Comparison of ENCODE assay signal across 8 cellular contexts in the genomic region with DNA sequence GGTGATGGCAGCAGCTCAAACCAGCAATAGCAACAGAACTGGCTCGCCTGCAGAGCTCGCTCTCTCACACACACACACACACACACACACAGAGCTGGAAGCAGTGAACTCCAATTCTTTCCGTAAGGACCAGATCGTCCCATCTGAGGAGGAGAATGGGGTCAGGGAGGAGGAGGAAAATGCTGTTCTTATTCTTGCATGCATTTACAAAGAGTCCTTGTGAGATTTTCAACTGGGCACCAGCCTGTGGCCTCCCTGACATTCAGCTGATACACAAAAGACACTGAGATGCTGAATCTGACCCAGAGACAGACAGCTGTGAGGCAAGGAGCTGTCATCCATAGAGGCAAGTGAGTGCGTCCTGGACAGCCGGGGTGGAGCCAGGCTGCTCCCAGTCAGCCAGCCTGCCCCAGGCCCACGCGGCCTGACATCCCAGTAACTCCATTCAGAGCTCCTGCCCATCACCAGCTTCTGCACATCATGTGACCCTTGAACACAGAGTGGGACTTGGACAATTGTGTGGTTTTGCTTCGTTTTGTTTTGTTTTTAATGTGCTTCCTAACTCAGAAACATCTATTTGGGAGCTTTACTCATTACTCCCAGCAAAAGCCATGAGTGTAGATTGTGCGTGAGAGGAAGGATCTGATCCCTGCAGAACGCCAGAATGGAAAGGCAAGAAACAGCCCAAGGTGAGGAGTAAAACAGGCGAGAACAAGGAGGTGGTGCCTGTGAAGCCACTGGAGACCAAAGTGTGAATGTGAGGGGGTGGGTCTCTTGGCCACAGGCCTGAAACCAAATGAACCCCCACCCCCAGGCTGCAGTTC. TPM values are rescaled to one million over a fixed set of nuclear protein-coding genes. Genes with fewer than 3 reads are reported as not detected.
A peak's percentile ranks its signal among the peaks of the same experiment; 100 is the strongest.
DNase-seq lines count a peak whose midpoint lies in the region; ATAC-seq, FAIRE-seq and TF ChIP-seq lines count a peak whose summit lies in the region.

No MANE protein-coding gene starts in this region.

- DNase-seq in HepG2 (ENCODE audit: low spot score) (no peak), right lobe of liver (no peak), myocyte (ENCODE audit: low read depth) (peak; percentile 35), aorta (no peak), NCI-H1694 (lab: John Stamatoyannopoulos, UW) (no peak)

- peaks cover 57% of the 10 kb centered on the region for H3K4me1 Mint-ChIP-seq in dendritic cell treated with granulocyte-macrophage colony-stimulating factor and Interleukin-4, amounts not matched to agents 40 ng/mL and 50 ng/mL, for 4 days (ENCODE audit: low read depth)

- intact Hi-C loops in HepG2 (cut with micrococcal nuclease; ENCODE audit: unreplicated experiment) (no loop called here), right lobe of liver (cut with DNase I) (no loop called here), aorta (cut with DNase I) (no loop called here)
- intact Hi-C loops in dendritic cell treated with granulocyte-macrophage colony-stimulating factor and Interleukin-4, amounts not matched to agents 40 ng/mL and 50 ng/mL, for 4 days (cut with micrococcal nuclease) = no loop called here

- POLR2A ChIA-PET in HepG2 (lab: Yijun Ruan, JAX) = interaction anchor here (0.8 to 1.0 kb wide), 2 partner anchors 24 to 44 kb away, joined by 3 to 5 read pairs; no protein-coding TSS in a partner anchor

- peaks cover 42% of the 10 kb centered on the region for H3K36me3 Mint-ChIP-seq in dendritic cell treated with granulocyte-macrophage colony-stimulating factor and Interleukin-4, amounts not matched to agents 40 ng/mL and 50 ng/mL, for 4 days (ENCODE audit: low read depth)

- no peak for FAIRE-seq in HepG2 (lab: Jason Lieb, UNC)

- no peak overlapping the region for H2AFZ ChIP-seq in HepG2 (ENCODE audit: low read length)

- H3K9me3 Mint-ChIP-seq in dendritic cell treated with granulocyte-macrophage colony-stimulating factor and Interleukin-4, amounts not matched to agents 40 ng/mL and 50 ng/mL, for 4 days = no peaks in the 10 kb centered on the region

- H3K4me1 ChIP-seq in HepG2 (ENCODE audit: insufficient read depth, low read length) = peaks cover 28% of the 10 kb centered on the region
- H3K4me1 ChIP-seq in right lobe of liver = peaks cover 0 to 5% (median 2%) of the 10 kb centered on the region in 4 donors
- H3K4me1 ChIP-seq in aorta (ENCODE audit: control insufficient read depth in 1 of 2, insufficient read depth in 2 of 2, low read length in 2 of 2) = no peaks in the 10 kb centered on the region

- H3K27me3 ChIP-seq in HepG2 (ENCODE audit: control insufficient read depth in 1 of 2, insufficient read depth in 2 of 2, low read length in 2 of 2) (peaks cover 0 to 8% of the 10 kb centered on the region in 2 experiments; a peak in 1 of 5 replicates), right lobe of liver (no peaks in the 10 kb centered on the region), aorta (ENCODE audit: control insufficient read depth in 1 of 2, insufficient read depth in 2 of 2, low read length in 1 of 2) (no peaks in the 10 kb centered on the region)

- peaks cover 3% of the 10 kb centered on the region for H3K79me2 ChIP-seq in HepG2 (ENCODE audit: insufficient read depth, low read length)

- peaks cover 11% of the 10 kb centered on the region; the same call in 1 of the 2 replicates for H4K20me1 ChIP-seq in HepG2 (ENCODE audit: insufficient read depth, low read length)

- no peak overlapping the region for H3K27ac ChIP-seq in HepG2 (ENCODE audit: extremely low read length, insufficient read depth, low read length)
- no peak overlapping the region for H3K27ac ChIP-seq in right lobe of liver
- no peak overlapping the region for H3K27ac ChIP-seq in aorta (ENCODE audit: low read depth in 1 of 2, low read length in 2 of 2)

- H3K4me3 Mint-ChIP-seq in dendritic cell treated with granulocyte-macrophage colony-stimulating factor and Interleukin-4, amounts not matched to agents 40 ng/mL and 50 ng/mL, for 4 days = peak overlapping the region; percentile 93

- TF ChIP-seq CTCF in HepG2 (CRISPR knock-in tag; IDR thresholded peaks at IDR 0.05) (no peak), right lobe of liver (IDR thresholded peaks at IDR 0.05) (no peak)

- H3K4me2 ChIP-seq in HepG2 (ENCODE audit: low read depth, low read length) = peak overlapping the region; percentile 98; the same call in 1 of the 2 replicates

- no peak for TF ChIP-seq POLR2A in HepG2 (IDR thresholded peaks at IDR 0.05; ENCODE audit: insufficient read depth in 1 of 2, low read depth in 2 of 2, low read length in 2 of 2)
- no peak for TF ChIP-seq POLR2A in right lobe of liver (IDR thresholded peaks at IDR 0.05)

- TF ChIP-seq EP300 in HepG2 (IDR thresholded peaks at IDR 0.05; ENCODE audit: low read depth in 2 of 2, low read length in 2 of 2) = no peak
- no peak for TF ChIP-seq EP300 in HepG2 (CRISPR knock-in tag; IDR thresholded peaks at IDR 0.05; ENCODE audit: borderline replicate concordance)

- H3K27me3 Mint-ChIP-seq in dendritic cell treated with granulocyte-macrophage colony-stimulating factor and Interleukin-4, amounts not matched to agents 40 ng/mL and 50 ng/mL, for 4 days = peaks cover 2% of the 10 kb centered on the region

- H3K9me3 ChIP-seq in HepG2 (ENCODE audit: low read length) (no peaks in the 10 kb centered on the region), right lobe of liver (no peaks in the 10 kb centered on the region), aorta (ENCODE audit: control insufficient read depth, low read length) (no peaks in the 10 kb centered on the region)

- H3K36me3 ChIP-seq in HepG2 (replicated peaks in 1 of 2; ENCODE audit: control insufficient read depth in 1 of 2, insufficient read depth in 2 of 2, low read length in 2 of 2) (peaks cover 2 to 18% of the 10 kb centered on the region in 2 experiments), right lobe of liver (peaks cover 0 to 40% (median 0%) of the 10 kb centered on the region in 4 donors), aorta (ENCODE audit: control insufficient read depth in 1 of 2, insufficient read depth in 2 of 2, low read length in 1 of 2) (no peaks in the 10 kb centered on the region)

- no TSS peak for BruUV-seq in HepG2 (replicated peaks; lab: Mats Ljungman, UMichigan)

- CTCF ChIA-PET in HepG2 (lab: Yijun Ruan, JAX; ENCODE audit: low intra/inter-chr PET ratio, low total read pairs) = no interaction called here

- peak overlapping the region; percentile 92 for H3K27ac Mint-ChIP-seq in dendritic cell treated with granulocyte-macrophage colony-stimulating factor and Interleukin-4, amounts not matched to agents 40 ng/mL and 50 ng/mL, for 4 days

- 86% methylated on average over 11 of the region's 12 CpGs for WGBS in HepG2 (ENCODE audit: low lambda C conversion rate)
- WGBS in right lobe of liver (ENCODE audit: insufficient coverage, low coverage, low lambda C conversion rate, missing lambda C conversion rate) = 63% methylated on average over 8 of the region's 12 CpGs
- 67 to 73% methylated on average over 12 of the region's 12 CpGs for WGBS in aorta, 2 donors

- no peak for TF ChIP-seq RAD21 in HepG2 (CRISPR knock-in tag; IDR thresholded peaks at IDR 0.05)

- peak overlapping the region in 1 of 3 experiments; percentile 89; a peak in 1 of 6 replicates for H3K4me3 ChIP-seq in HepG2 (replicated peaks in 1 of 3; ENCODE audit: insufficient read depth in 1 of 3, low read depth in 2 of 3, low read length in 3 of 3)
- peak overlapping the region in 1 of 3 donors; percentile 5 for H3K4me3 ChIP-seq in right lobe of liver
- H3K4me3 ChIP-seq in aorta (ENCODE audit: low read length in 2 of 2) = no peak overlapping the region

- ATAC-seq in HepG2 (no peak), right lobe of liver (no peak), aorta (ENCODE audit: low FRiP score) (peak; percentile 42), GM21737 (IDR thresholded peaks at IDR 0.05; ENCODE audit: unreplicated experiment) (no peak), esophagus mucosa (no peak)

- H3K9ac ChIP-seq in HepG2 (ENCODE audit: insufficient read depth, low read depth, low read length) = peak overlapping the region; percentile 1; the same call in 1 of the 2 replicates

- in situ Hi-C loops in HepG2 (cut with HindIII; ENCODE audit: extremely low pct_ligation_motif_present, low pct_unique_long_range_greater_than_20kb) = no loop called here

RNA-seq across cellular contexts. Expression of a gene that starts 2.1 kb away (rescaled TPM):
- 7.2 and 9.8 TPM in 2 replicates for total RNA-seq in HepG2 (2016; rRNA removed; fragmentation: Illumina TruSeq; extraction: Trizol)
- 0.61 and 0.71 TPM in 2 replicates for total RNA-seq in HepG2 (2016; cell fraction: cytosol; rRNA removed; fragmentation: Illumina TruSeq; extraction: Trizol; ENCODE audit: low read depth)
- 7.0 and 8.5 TPM in 2 replicates for total RNA-seq in HepG2 (2016; cell fraction: insoluble cytoplasmic fraction; rRNA removed; fragmentation: Illumina TruSeq; extraction: Trizol)
- 2.7 and 2.9 TPM in 2 replicates for total RNA-seq in HepG2 (2016; cell fraction: membrane; rRNA removed; fragmentation: Illumina TruSeq; extraction: Trizol)
- 2.9 and 4.3 TPM in 2 replicates for total RNA-seq in HepG2 (2016; cell fraction: nucleus; rRNA removed; fragmentation: Illumina TruSeq; extraction: Trizol)
- polyA plus RNA-seq in HepG2 (2011; rRNA removed) = 32.5 and 36.7 TPM in 2 replicates
- polyA plus RNA-seq in HepG2 (2011; cell fraction: cytosol; rRNA removed) = 23.5 and 30.7 TPM in 2 replicates
- 9.8 and 12.8 TPM in 2 replicates for polyA plus RNA-seq in HepG2 (2011; cell fraction: nucleus; rRNA removed)
- 6.6 and 9.0 TPM in 2 replicates for polyA plus RNA-seq in HepG2 (2012)
- polyA plus RNA-seq in HepG2 (2016; cell fraction: cytosol; fragmentation: Illumina TruSeq; extraction: Trizol; ENCODE audit: low read depth) = 0.33 and 0.35 TPM in 2 replicates
- 8.7 and 10.9 TPM in 2 replicates for polyA plus RNA-seq in HepG2 (2016; cell fraction: insoluble cytoplasmic fraction; fragmentation: Illumina TruSeq; extraction: Trizol; ENCODE audit: low read depth)
- 1.5 and 1.6 TPM in 2 replicates for polyA plus RNA-seq in HepG2 (2016; cell fraction: membrane; fragmentation: Illumina TruSeq; extraction: Trizol; ENCODE audit: low read depth)
- 5.0 and 5.4 TPM in 2 replicates for polyA plus RNA-seq in HepG2 (2016; cell fraction: nucleus; fragmentation: Illumina TruSeq; extraction: Trizol; ENCODE audit: insufficient read depth, low read depth)
- polyA minus RNA-seq in HepG2 (2011; rRNA and poly(A)+ RNA removed; ENCODE audit: low replicate concordance) = 0.21 and 49.0 TPM in 2 replicates
- 29.2 and 32.6 TPM in 2 replicates for polyA minus RNA-seq in HepG2 (2011; cell fraction: cytosol; rRNA and poly(A)+ RNA removed)
- 13.3 and 18.3 TPM in 2 replicates for polyA minus RNA-seq in HepG2 (2011; cell fraction: nucleus; rRNA and poly(A)+ RNA removed)
- total RNA-seq in right lobe of liver = 10 to 100 TPM in 1 of 6 experiments, 1 to 10 TPM in 5; 1.8 to 19.0 (median 4.6) TPM
- 3.8 and 4.3 TPM in 2 replicates for total RNA-seq in myocyte
- 1.6 TPM for polyA plus RNA-seq in myocyte (2012)
- 10 to 100 TPM; 11.5 to 14.5 TPM for total RNA-seq in aorta
- 1 to 10 TPM; 4.9 to 5.4 TPM for polyA plus RNA-seq in aorta
- 8.4 TPM for total RNA-seq in esophagus mucosa

RNA-seq across cellular contexts. Expression of a gene that starts 59.4 kb away (rescaled TPM):
- total RNA-seq in HepG2 (2016; rRNA removed; fragmentation: Illumina TruSeq; extraction: Trizol) (41.4 and 60.1 TPM in 2 replicates), right lobe of liver (10 to 100 TPM in 5 of 6 experiments, 1 to 10 TPM in 1; 7.2 to 44.6 (median 25.2) TPM), myocyte (19.3 and 33.5 TPM in 2 replicates), aorta (10 to 100 TPM; 42.8 to 46.6 TPM), esophagus mucosa (576 TPM)
- 22.9 and 24.8 TPM in 2 replicates for total RNA-seq in HepG2 (2016; cell fraction: cytosol; rRNA removed; fragmentation: Illumina TruSeq; extraction: Trizol; ENCODE audit: low read depth)
- 40.1 and 52.3 TPM in 2 replicates for total RNA-seq in HepG2 (2016; cell fraction: insoluble cytoplasmic fraction; rRNA removed; fragmentation: Illumina TruSeq; extraction: Trizol)
- total RNA-seq in HepG2 (2016; cell fraction: membrane; rRNA removed; fragmentation: Illumina TruSeq; extraction: Trizol) = 38.4 and 42.1 TPM in 2 replicates
- total RNA-seq in HepG2 (2016; cell fraction: nucleus; rRNA removed; fragmentation: Illumina TruSeq; extraction: Trizol) = 23.4 and 26.0 TPM in 2 replicates
- polyA plus RNA-seq in HepG2 (2011; rRNA removed) (48.7 and 60.5 TPM in 2 replicates), aorta (10 to 100 TPM; 30.2 to 59.5 TPM)
- polyA plus RNA-seq in HepG2 (2011; cell fraction: cytosol; rRNA removed) = 35.1 and 50.0 TPM in 2 replicates
- polyA plus RNA-seq in HepG2 (2011; cell fraction: nucleus; rRNA removed) = 16.6 and 20.7 TPM in 2 replicates
- polyA plus RNA-seq in HepG2 (2012) = 55.8 and 68.9 TPM in 2 replicates
- polyA plus RNA-seq in HepG2 (2016; cell fraction: cytosol; fragmentation: Illumina TruSeq; extraction: Trizol; ENCODE audit: low read depth) = 37.2 and 40.1 TPM in 2 replicates
- 67.5 and 71.1 TPM in 2 replicates for polyA plus RNA-seq in HepG2 (2016; cell fraction: insoluble cytoplasmic fraction; fragmentation: Illumina TruSeq; extraction: Trizol; ENCODE audit: low read depth)
- polyA plus RNA-seq in HepG2 (2016; cell fraction: membrane; fragmentation: Illumina TruSeq; extraction: Trizol; ENCODE audit: low read depth) = 42.6 and 44.3 TPM in 2 replicates
- polyA plus RNA-seq in HepG2 (2016; cell fraction: nucleus; fragmentation: Illumina TruSeq; extraction: Trizol; ENCODE audit: insufficient read depth, low read depth) = 39.9 and 41.4 TPM in 2 replicates
- 29.1 and 31.0 TPM in 2 replicates for polyA minus RNA-seq in HepG2 (2011; rRNA and poly(A)+ RNA removed; ENCODE audit: low replicate concordance)
- polyA minus RNA-seq in HepG2 (2011; cell fraction: cytosol; rRNA and poly(A)+ RNA removed) = 46.4 and 51.7 TPM in 2 replicates
- polyA minus RNA-seq in HepG2 (2011; cell fraction: nucleus; rRNA and poly(A)+ RNA removed) = 32.6 and 44.3 TPM in 2 replicates
- 10.9 TPM for polyA plus RNA-seq in myocyte (2012)
